ENCODE assay signal across 18 cellular contexts in genomic region chr3:186247821-186248814, GRCh38.
DNase-seq lines count a peak whose midpoint lies in the region; ATAC-seq, FAIRE-seq and TF ChIP-seq lines count a peak whose summit lies in the region.
"Had no signal": no experiment of that assay in that cellular context is flagged by ENCODE, and none has a peak within 500 bp of the region (broad histone marks: within the 10 kb centered on the region; RNA-seq: fewer than 3 reads in every experiment).

No MANE protein-coding gene starts in this region.

- no peaks in the 10 kb centered on the region for H3K36me3 Mint-ChIP-seq in GM23338 (ENCODE audit: low read depth)
- H3K36me3 Mint-ChIP-seq: activated naive CD4-positive, alpha-beta T cell treated with anti-CD3 and anti-CD28 coated beads, Interleukin-2, amount 50 U/mL, for 72 hours had no signal

- 18% methylated on average over 5 of the region's 5 CpGs for WGBS in GM12878 (ENCODE audit: insufficient coverage, insufficient replicate concordance, low lambda C conversion rate, missing lambda C conversion rate)

- ATAC-seq in GM23338 (no peak), GM12878 (peak; percentile 49), lower lobe of right lung (peak; percentile 25 to 33)
- ATAC-seq: mucosa of descending colon, SK-N-SH treated with all-trans-retinoic acid at 6 μM for 48 hours had no signal

- no peak for TF ChIP-seq POLR2A in GM12878 (IDR thresholded peaks at IDR 0.05; ENCODE audit: low read depth, low read length)

- BruUV-seq in GM12878 (replicated peaks; lab: Mats Ljungman, UMichigan): no TSS peak

- H3K4me1 ChIP-seq in BLaER1 treated with 17β-estradiol and CSF1 and Interleukin-3, amounts not matched to agents 10 nM and 100 nM: peaks cover 24 to 38% (median 28%) of the 10 kb centered on the region in 10 experiments
- H3K4me1 ChIP-seq in GM23338 (ENCODE audit: insufficient read depth): no peaks in the 10 kb centered on the region
- peaks cover 8% of the 10 kb centered on the region for H3K4me1 ChIP-seq in GM12878 (ENCODE audit: control insufficient read depth, insufficient read depth, low read length)
- no peaks in the 10 kb centered on the region for H3K4me1 ChIP-seq in lower lobe of right lung
- H3K4me1 ChIP-seq: stomach, vagina had no signal

- H3K9ac ChIP-seq in BLaER1 treated with 17β-estradiol and CSF1 and Interleukin-3, amounts not matched to agents 10 nM and 100 nM: no peak overlapping the region
- H3K9ac ChIP-seq in GM12878 (ENCODE audit: control insufficient read depth, insufficient read depth, low read length): no peak overlapping the region
- H3K9ac ChIP-seq: KMS-11 had no signal

- TF ChIP-seq CTCF in GM23338 (conservative IDR thresholded peaks at IDR 0.05; ENCODE audit: low read depth in 2 of 2) (no peak), GM12878 (IDR thresholded peaks at IDR 0.05 in 2 of 3, conservative IDR thresholded peaks at IDR 0.05 in 1 of 3; ENCODE audit: control insufficient read depth in 2 of 3, extremely low read depth in 1 of 3, insufficient read depth in 1 of 3, low read depth in 3 of 3, low read length in 3 of 3) (no peak), lower lobe of right lung (IDR thresholded peaks at IDR 0.05) (no peak)

- H2AFZ ChIP-seq in GM23338: 0 out of 2 replicates have a peak overlapping the region, but pooled peaks have one; percentile 47
- H2AFZ ChIP-seq in GM12878 (ENCODE audit: control insufficient read depth, low read depth, low read length): no peak overlapping the region; the same call in 1 of the 2 replicates

- RAD21 ChIA-PET in GM12878 (lab: Charles Lee; ENCODE audit: unreplicated experiment): interaction anchor here (0.6 to 1.5 kb wide), 4 partner anchors 60 to 292 kb away, joined by 3 to 6 read pairs (median 4); no protein-coding TSS in a partner anchor

- H3K9me3 Mint-ChIP-seq in GM23338: no peaks in the 10 kb centered on the region
- H3K9me3 Mint-ChIP-seq: activated naive CD4-positive, alpha-beta T cell treated with anti-CD3 and anti-CD28 coated beads, Interleukin-2, amount 50 U/mL, for 72 hours had no signal

- no peak overlapping the region for H3K27ac ChIP-seq in BLaER1 treated with 17β-estradiol and CSF1 and Interleukin-3, amounts not matched to agents 10 nM and 100 nM
- H3K27ac ChIP-seq in GM23338 (ENCODE audit: low read depth) (no peak overlapping the region), GM12878 (ENCODE audit: control insufficient read depth, insufficient read depth) (no peak overlapping the region), lower lobe of right lung (no peak overlapping the region)
- H3K27ac ChIP-seq: KMS-11, stomach, vagina, WERI-Rb-1 had no signal

- H4K20me1 ChIP-seq in BLaER1 treated with 17β-estradiol and CSF1 and Interleukin-3, amounts not matched to agents 10 nM and 100 nM: no peaks in the 10 kb centered on the region
- H4K20me1 ChIP-seq in GM23338 (replicated peaks; ENCODE audit: insufficient read depth) (no peaks in the 10 kb centered on the region), GM12878 (ENCODE audit: control insufficient read depth, insufficient read depth) (no peaks in the 10 kb centered on the region)

- peaks cover 2% of the 10 kb centered on the region for H3K27me3 Mint-ChIP-seq in GM23338 (ENCODE audit: insufficient read depth, low read depth, poor library complexity)

- POLR2A ChIA-PET in GM12878 (lab: Charles Lee): no interaction called here

- H3K4me3 Mint-ChIP-seq in GM23338: no peak overlapping the region

- no peaks in the 10 kb centered on the region; the same call in 1 of the 2 replicates for H3K9me2 ChIP-seq in GM23338 (ENCODE audit: insufficient read depth)

- no peak for TF ChIP-seq RAD21 in GM12878 (IDR thresholded peaks at IDR 0.05; ENCODE audit: insufficient read depth, low read depth, low read length)

- no peaks in the 10 kb centered on the region for H3K36me3 ChIP-seq in BLaER1 treated with 17β-estradiol and CSF1 and Interleukin-3, amounts not matched to agents 10 nM and 100 nM
- no peaks in the 10 kb centered on the region for H3K36me3 ChIP-seq in GM23338 (ENCODE audit: insufficient read depth)
- no peaks in the 10 kb centered on the region for H3K36me3 ChIP-seq in GM12878 (ENCODE audit: control insufficient read depth in 2 of 2, insufficient read depth in 2 of 2, low read length in 1 of 2)
- H3K36me3 ChIP-seq in lower lobe of right lung: no peaks in the 10 kb centered on the region
- H3K36me3 ChIP-seq: vagina, WERI-Rb-1 had no signal

- TF ChIP-seq EP300 in GM12878 (IDR thresholded peaks at IDR 0.05; ENCODE audit: borderline replicate concordance in 1 of 2, control insufficient read depth in 1 of 2, low read depth in 2 of 2, low read length in 2 of 2): no peak

- H3K4me1 Mint-ChIP-seq in GM23338: peaks cover 6% of the 10 kb centered on the region; the same call in 2 of the 3 replicates

- H3K9me3 ChIP-seq in BLaER1 treated with 17β-estradiol and CSF1 and Interleukin-3, amounts not matched to agents 10 nM and 100 nM (replicated peaks in 1 of 11): no peaks in the 10 kb centered on the region
- no peaks in the 10 kb centered on the region for H3K9me3 ChIP-seq in GM12878 (replicated peaks; ENCODE audit: control insufficient read depth, insufficient read depth, low read length)
- no peaks in the 10 kb centered on the region for H3K9me3 ChIP-seq in lower lobe of right lung
- H3K9me3 ChIP-seq: mucosa of descending colon, stomach, vagina had no signal

- CTCF ChIA-PET in GM12878 (lab: Yijun Ruan, JAX): interaction anchor here (0.6 to 29.4 kb wide), 5 partner anchors 8 to 367 kb away, joined by 3 to 847 read pairs (median 5); partner anchors contain the start of gene CRYGS

- H3K4me3 ChIP-seq in BLaER1 treated with 17β-estradiol and CSF1 and Interleukin-3, amounts not matched to agents 10 nM and 100 nM: no peak overlapping the region
- H3K4me3 ChIP-seq in GM23338 (no peak overlapping the region), GM12878 (no peak overlapping the region), lower lobe of right lung (no peak overlapping the region)
- H3K4me3 ChIP-seq: mucosa of descending colon, stomach, vagina had no signal

- no peak overlapping the region for H3K27ac Mint-ChIP-seq in GM23338
- H3K27ac Mint-ChIP-seq: activated naive CD4-positive, alpha-beta T cell treated with anti-CD3 and anti-CD28 coated beads, Interleukin-2, amount 50 U/mL, for 72 hours had no signal

- SMC1A ChIA-PET in GM12878 (lab: Charles Lee; ENCODE audit: uncharacterized antibody, unreplicated experiment): interaction anchor here (1.2 to 27.2 kb wide), 5 partner anchors 11 to 291 kb away, joined by 3 to 655 read pairs (median 5); partner anchors contain the start of gene CRYGS

- intact Hi-C loops in GM12878 (cut with micrococcal nuclease; ENCODE audit: unreplicated experiment): no loop called here
- intact Hi-C loops in lower lobe of right lung (cut with DNase I): loop anchor here (10.0 kb wide), 1 partner anchor 263 kb away; no protein-coding TSS in a partner anchor

- H3K79me2 ChIP-seq in GM23338 (replicated peaks; ENCODE audit: insufficient read depth): no peaks in the 10 kb centered on the region
- no peaks in the 10 kb centered on the region for H3K79me2 ChIP-seq in GM12878 (ENCODE audit: control insufficient read depth, insufficient read depth, low read length)

- in situ Hi-C loops in GM12878 (cut with MboI): no loop called here

- H3K4me2 ChIP-seq in BLaER1 treated with 17β-estradiol and CSF1 and Interleukin-3, amounts not matched to agents 10 nM and 100 nM: peak overlapping the region; percentile 22 to 71 (median 51)
- no peak overlapping the region for H3K4me2 ChIP-seq in GM23338
- peak overlapping the region; percentile 28; the same call in 1 of the 2 replicates for H3K4me2 ChIP-seq in GM12878 (ENCODE audit: control insufficient read depth, insufficient read depth)
- H3K4me2 ChIP-seq: KMS-11 had no signal

- FAIRE-seq in GM12878 (lab: Jason Lieb, UNC): no peak
- FAIRE-seq: small intestine had no signal

- H3F3A ChIP-seq in GM23338 (replicated peaks; ENCODE audit: low read depth): no peaks in the 10 kb centered on the region

- H3K27me3 ChIP-seq in BLaER1 treated with 17β-estradiol and CSF1 and Interleukin-3, amounts not matched to agents 10 nM and 100 nM: no peaks in the 10 kb centered on the region
- no peaks in the 10 kb centered on the region for H3K27me3 ChIP-seq in GM23338 (ENCODE audit: insufficient read depth)
- no peaks in the 10 kb centered on the region for H3K27me3 ChIP-seq in GM12878 (replicated peaks in 1 of 2; ENCODE audit: control insufficient read depth in 2 of 2, insufficient read depth in 2 of 2, low read length in 1 of 2)
- no peaks in the 10 kb centered on the region for H3K27me3 ChIP-seq in lower lobe of right lung (ENCODE audit: low read depth)
- H3K27me3 ChIP-seq: stomach, vagina had no signal

- DNase-seq in GM23338 (ENCODE audit: low spot score) (no peak), GM12878 (ENCODE audit: low read depth, low spot score) (no peak), lower lobe of right lung (no peak), hippocampal formation (lab: John Stamatoyannopoulos, UW) (no peak), GF-D8 (lab: John Stamatoyannopoulos, UW) (no peak), T1000 (lab: John Stamatoyannopoulos, UW) (no peak)
- DNase-seq: central memory CD4-positive, alpha-beta T cell; DMS79 treated with DMSO at 0.1 percent for 48 hours; mucosa of descending colon; NCI-H1417 treated with DMSO at 0.1 percent for 48 hours; small intestine; stomach; WERI-Rb-1 had no signal

TF ChIP-seq in GM23338, 12 proteins besides CTCF, POLR2A, EP300 and RAD21 (continues in another document):
- TF ChIP-seq ZNF331 (CRISPR knock-in tag; IDR thresholded peaks at IDR 0.05; ENCODE audit: low read depth): no peak

TF ChIP-seq in GM12878, 131 proteins besides CTCF, POLR2A, EP300 and RAD21 (continues in another document):
- peak; percentile 20; the same call in 1 of the 2 replicates for TF ChIP-seq NFIC (IDR thresholded peaks at IDR 0.05; ENCODE audit: low read depth, low read length)
- no peak for TF ChIP-seq ZNF207 (IDR thresholded peaks at IDR 0.05; ENCODE audit: borderline replicate concordance)
- no peak for TF ChIP-seq ASH2L (IDR thresholded peaks at IDR 0.05; ENCODE audit: borderline replicate concordance, low read depth)
- TF ChIP-seq USF2 (IDR thresholded peaks at IDR 0.05; ENCODE audit: borderline replicate concordance, low read depth, low read length): no peak
- TF ChIP-seq RUNX3 (IDR thresholded peaks at IDR 0.05; ENCODE audit: low read length): peak; percentile 50
- TF ChIP-seq MTA2 (IDR thresholded peaks at IDR 0.05; ENCODE audit: low read depth): peak; percentile 23; the same call in 1 of the 2 replicates
- 0 out of 4 replicates have a peak, but pooled peaks of 1 of the 2 experiments have one; percentile 31 for TF ChIP-seq ETV6 (conservative IDR thresholded peaks at IDR 0.05 in 1 of 2, IDR thresholded peaks at IDR 0.05 in 1 of 2; ENCODE audit: borderline replicate concordance in 1 of 2, low read depth in 1 of 2)
